8 cellular contexts compared by ENCODE assay signal in the genomic region with DNA sequence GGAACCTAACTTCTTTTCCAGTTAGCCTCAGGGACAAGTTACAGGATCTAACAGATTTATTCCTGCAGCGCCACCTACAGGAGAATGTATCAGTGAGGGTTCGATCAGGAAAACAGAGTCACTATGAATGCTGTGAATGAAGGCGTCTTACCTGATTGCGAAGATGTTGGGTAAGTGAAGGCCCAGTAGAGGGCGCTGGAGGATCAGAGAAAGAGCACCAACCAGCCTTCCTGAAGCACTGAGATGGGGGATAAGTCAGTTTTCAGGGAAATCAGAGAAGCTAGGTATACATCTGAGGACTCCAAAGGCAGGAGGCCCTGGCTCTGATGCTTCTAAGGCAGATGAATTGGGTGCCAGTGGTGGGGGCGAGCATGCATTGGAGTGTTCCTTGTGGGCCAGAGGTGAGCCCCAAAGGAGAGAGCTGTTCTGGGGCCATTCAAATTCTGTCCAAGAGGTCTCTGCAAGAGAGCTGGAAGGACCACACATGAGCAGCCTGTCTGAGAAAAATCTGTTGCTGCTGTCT.
DNase-seq lines count a peak whose midpoint lies in the region; ATAC-seq, FAIRE-seq and TF ChIP-seq lines count a peak whose summit lies in the region.

No MANE protein-coding gene starts in this region.

- intact Hi-C loops in HepG2 (cut with micrococcal nuclease; ENCODE audit: unreplicated experiment), result loop anchor here (1.0 kb wide), 3 partner anchors 115 to 594 kb away; no protein-coding TSS in a partner anchor

- H2AFZ ChIP-seq in MM.1S (ENCODE audit: low read length), result no peak overlapping the region
- H2AFZ ChIP-seq in HepG2 (ENCODE audit: low read length), result no peak overlapping the region

- H3K9me3 ChIP-seq in MM.1S (replicated peaks; ENCODE audit: insufficient read depth, low read length), result no peaks in the 10 kb centered on the region
- no peaks in the 10 kb centered on the region for H3K9me3 ChIP-seq in HepG2 (ENCODE audit: low read length)

- no peak overlapping the region for H3K27ac ChIP-seq in MM.1S (ENCODE audit: low read length)
- H3K27ac ChIP-seq in HepG2 (ENCODE audit: extremely low read length, insufficient read depth, low read length), result no peak overlapping the region

- POLR2A ChIA-PET in HepG2 (lab: Yijun Ruan, JAX), result no interaction called here

- H3F3A ChIP-seq in MM.1S (ENCODE audit: insufficient read depth, low read length), result no peaks in the 10 kb centered on the region

- no peaks in the 10 kb centered on the region for H4K20me1 ChIP-seq in MM.1S (ENCODE audit: insufficient read depth, low read length)
- no peaks in the 10 kb centered on the region for H4K20me1 ChIP-seq in HepG2 (ENCODE audit: insufficient read depth, low read length)

- no peak overlapping the region for H3K4me2 ChIP-seq in MM.1S (ENCODE audit: low read depth, low read length)
- H3K4me2 ChIP-seq in HepG2 (ENCODE audit: low read depth, low read length), result no peak overlapping the region

- TF ChIP-seq EP300 in HepG2 (IDR thresholded peaks at IDR 0.05; ENCODE audit: low read depth in 2 of 2, low read length in 2 of 2) (no peak), HepG2 (CRISPR knock-in tag; IDR thresholded peaks at IDR 0.05; ENCODE audit: borderline replicate concordance) (no peak)

- TF ChIP-seq CTCF in AG10803 (conservative IDR thresholded peaks at IDR 0.05; ENCODE audit: low read length), result peak; percentile 71
- TF ChIP-seq CTCF in MM.1S (IDR thresholded peaks at IDR 0.05; ENCODE audit: low read length), result peak; percentile 99
- peak; percentile 95 for TF ChIP-seq CTCF in HepG2 (CRISPR knock-in tag; IDR thresholded peaks at IDR 0.05)

- peak; percentile 96 for ATAC-seq in HG02610 (IDR thresholded peaks at IDR 0.05; ENCODE audit: unreplicated experiment)
- ATAC-seq in HepG2, result peak; percentile 100

- in situ Hi-C loops in HepG2 (cut with HindIII; ENCODE audit: extremely low pct_ligation_motif_present, low pct_unique_long_range_greater_than_20kb), result loop anchor here (25.0 kb wide), 1 partner anchor 122 kb away; no protein-coding TSS in a partner anchor

- CTCF ChIA-PET in HepG2 (lab: Yijun Ruan, JAX; ENCODE audit: low intra/inter-chr PET ratio, low total read pairs), result interaction anchor here (1.2 to 3.4 kb wide), 5 partner anchors 115 to 1774 kb away, joined by 5 to 19 read pairs (median 6); no protein-coding TSS in a partner anchor

- H3K4me3 ChIP-seq in AG10803 (ENCODE audit: low read length) (no peak overlapping the region), MM.1S (ENCODE audit: low read length) (no peak overlapping the region), HepG2 (replicated peaks in 1 of 3; ENCODE audit: insufficient read depth in 1 of 3, low read depth in 2 of 3, low read length in 3 of 3) (no peak overlapping the region)

- BruUV-seq in HepG2 (replicated peaks; lab: Mats Ljungman, UMichigan), result no TSS peak

- DNase-seq in AG10803 (ENCODE audit: low read depth) (peak; percentile 74), GM12891 (ENCODE audit: insufficient read length, low spot score) (peak; percentile 9), MM.1S (peak; percentile 92), RPMI8226 (peak; percentile 81), cerebellar cortex (ENCODE audit: low spot score) (peak; percentile 86), HepG2 (ENCODE audit: low spot score) (peak; percentile 92), stromal cell of bone marrow (ENCODE audit: low read depth) (peak; percentile 49)

- peak; percentile 94 for FAIRE-seq in GM12891 (lab: Jason Lieb, UNC)
- peak; percentile 97 for FAIRE-seq in HepG2 (lab: Jason Lieb, UNC)

- H3K9ac ChIP-seq in MM.1S (ENCODE audit: low read length) (no peak overlapping the region), HepG2 (ENCODE audit: insufficient read depth, low read depth, low read length) (no peak overlapping the region)

- peak; percentile 72 for TF ChIP-seq RAD21 in HepG2 (CRISPR knock-in tag; IDR thresholded peaks at IDR 0.05)

- H3K4me1 ChIP-seq in MM.1S (ENCODE audit: low read length), result no peaks in the 10 kb centered on the region
- H3K4me1 ChIP-seq in HepG2 (ENCODE audit: insufficient read depth, low read length), result no peaks in the 10 kb centered on the region

- no peaks in the 10 kb centered on the region for H3K9me2 ChIP-seq in MM.1S (replicated peaks; ENCODE audit: insufficient read depth, low read length)

- no peaks in the 10 kb centered on the region for H3K27me3 ChIP-seq in MM.1S (replicated peaks; ENCODE audit: insufficient read depth, low read length)
- no peaks in the 10 kb centered on the region for H3K27me3 ChIP-seq in HepG2 (ENCODE audit: control insufficient read depth in 1 of 2, insufficient read depth in 2 of 2, low read length in 2 of 2)

- 0% methylated on average over 6 of the region's 6 CpGs for WGBS in HepG2 (ENCODE audit: low lambda C conversion rate)

- H3K36me3 ChIP-seq in MM.1S (replicated peaks; ENCODE audit: insufficient read depth, low read length) (no peaks in the 10 kb centered on the region), HepG2 (replicated peaks in 1 of 2; ENCODE audit: control insufficient read depth in 1 of 2, insufficient read depth in 2 of 2, low read length in 2 of 2) (no peaks in the 10 kb centered on the region)

- TF ChIP-seq POLR2A in GM12891 (IDR thresholded peaks at IDR 0.05; ENCODE audit: low read depth, low read length), result no peak
- no peak for TF ChIP-seq POLR2A in HepG2 (IDR thresholded peaks at IDR 0.05; ENCODE audit: insufficient read depth in 1 of 2, low read depth in 2 of 2, low read length in 2 of 2)

- H3K79me2 ChIP-seq in MM.1S (ENCODE audit: low read length) (no peaks in the 10 kb centered on the region), HepG2 (ENCODE audit: insufficient read depth, low read length) (no peaks in the 10 kb centered on the region)

TF ChIP-seq in GM12891, 5 proteins besides CTCF, POLR2A, EP300 and RAD21:
- 0 out of 2 replicates have a peak, but pooled peaks have one; percentile 24 for TF ChIP-seq POU2F2 (IDR thresholded peaks at IDR 0.05; ENCODE audit: low read depth, low read length)
- no peak for TF ChIP-seq TAF1 (IDR thresholded peaks at IDR 0.05; ENCODE audit: low read depth, low read length)
TF ChIP-seq in GM12891: peak in this region for 1.

TF ChIP-seq in HepG2, 621 proteins besides CTCF, POLR2A, EP300 and RAD21 (continues in another document):
- 0 out of 2 replicates have a peak, but pooled peaks have one; percentile 18 for TF ChIP-seq TARDBP (CRISPR knock-in tag; IDR thresholded peaks at IDR 0.05)
- TF ChIP-seq TEAD3 (CRISPR knock-in tag; optimal IDR thresholded peaks at IDR 0.05; ENCODE audit: borderline replicate concordance), result peak; percentile 59
- TF ChIP-seq SNRNP70 (IDR thresholded peaks at IDR 0.05; ENCODE audit: low read depth, low read length), result no peak
- TF ChIP-seq POLR2AphosphoS2 (IDR thresholded peaks at IDR 0.05; ENCODE audit: low read depth, low read length), result no peak
- no peak for TF ChIP-seq CREB1 (IDR thresholded peaks at IDR 0.05)
- 0 out of 2 replicates have a peak, but pooled peaks have one; percentile 17 for TF ChIP-seq CREB1 (CRISPR knock-in tag; IDR thresholded peaks at IDR 0.05)
- TF ChIP-seq, protein P1, sequence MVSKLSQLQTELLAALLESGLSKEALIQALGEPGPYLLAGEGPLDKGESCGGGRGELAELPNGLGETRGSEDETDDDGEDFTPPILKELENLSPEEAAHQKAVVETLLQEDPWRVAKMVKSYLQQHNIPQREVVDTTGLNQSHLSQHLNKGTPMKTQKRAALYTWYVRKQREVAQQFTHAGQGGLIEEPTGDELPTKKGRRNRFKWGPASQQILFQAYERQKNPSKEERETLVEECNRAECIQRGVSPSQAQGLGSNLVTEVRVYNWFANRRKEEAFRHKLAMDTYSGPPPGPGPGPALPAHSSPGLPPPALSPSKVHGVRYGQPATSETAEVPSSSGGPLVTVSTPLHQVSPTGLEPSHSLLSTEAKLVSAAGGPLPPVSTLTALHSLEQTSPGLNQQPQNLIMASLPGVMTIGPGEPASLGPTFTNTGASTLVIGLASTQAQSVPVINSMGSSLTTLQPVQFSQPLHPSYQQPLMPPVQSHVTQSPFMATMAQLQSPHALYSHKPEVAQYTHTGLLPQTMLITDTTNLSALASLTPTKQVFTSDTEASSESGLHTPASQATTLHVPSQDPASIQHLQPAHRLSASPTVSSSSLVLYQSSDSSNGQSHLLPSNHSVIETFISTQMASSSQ (IDR thresholded peaks at IDR 0.05; ENCODE audit: low read depth), result no peak
- TF ChIP-seq, protein P1 (CRISPR knock-in tag; IDR thresholded peaks at IDR 0.05; ENCODE audit: borderline replicate concordance), result no peak
- no peak for TF ChIP-seq TEAD2 (CRISPR knock-in tag; IDR thresholded peaks at IDR 0.05)
- TF ChIP-seq BRD4 (CRISPR knock-in tag; IDR thresholded peaks at IDR 0.05), result no peak
- TF ChIP-seq GATAD2A (CRISPR knock-in tag; IDR thresholded peaks at IDR 0.05), result peak; percentile 21; the same call in 1 of the 2 replicates
- peak; percentile 61 for TF ChIP-seq CEBPG (CRISPR knock-in tag; IDR thresholded peaks at IDR 0.05)
- TF ChIP-seq SMC3 (IDR thresholded peaks at IDR 0.05; ENCODE audit: low read length), result peak; percentile 74
- TF ChIP-seq SKI (IDR thresholded peaks at IDR 0.05; ENCODE audit: partially characterized antibody), result no peak

Comparison
In these comparisons a context has a peak if more than half of its experiments do, and no peak if none do; other contexts are left out.
1. DNase-seq: peak in every context shown above with its lines; median percentile 92 in MM.1S; 92 in HepG2; 86 in cerebellar cortex; 81 in RPMI8226; 74 in AG10803; 49 in stromal cell of bone marrow; 9 in GM12891.